ENCODE assay signal across 28 cellular contexts in the genomic region with DNA sequence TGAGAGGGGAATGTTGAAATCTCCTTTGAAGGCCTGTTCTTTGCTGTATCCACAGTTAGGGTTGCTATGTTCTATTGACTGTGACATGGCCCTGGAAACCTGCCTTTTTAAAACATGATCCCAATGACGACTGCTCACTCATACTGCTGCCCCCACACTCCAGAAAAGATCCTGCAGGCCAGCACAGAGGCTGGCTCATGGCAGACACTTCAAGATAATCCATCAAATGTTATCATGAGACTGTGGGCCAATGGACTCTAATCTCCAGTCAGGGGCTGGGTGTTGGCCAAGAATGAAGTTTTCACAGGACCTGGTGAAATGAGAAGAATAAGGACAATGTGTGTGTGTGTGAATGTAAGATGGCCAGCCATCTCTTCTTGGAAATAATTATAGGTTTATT.
"Had no signal": no experiment of that assay in that cellular context is flagged by ENCODE, and none has a peak within 500 bp of the region (broad histone marks: within the 10 kb centered on the region; RNA-seq: fewer than 3 reads in every experiment).

No MANE protein-coding gene starts in this region.

- H3K4me2 ChIP-seq: smooth muscle cell had no signal

- DNase-seq: hippocampal formation; kidney glomerular epithelial cell; left cardiac atrium; lower lobe of right lung; mammary epithelial cell; mesenchymal stem cell; naive thymus-derived CD8-positive, alpha-beta T cell; nucleus accumbens; pancreas; posterior cingulate gyrus; retina; right lobe of liver; stimulated activated CD4-positive, alpha-beta T cell treated with anti-CD3 and anti-CD28 coated beads, Interleukin-1b, Interleukin-23, amount 100 ng/mL, for 48 hours; stimulated activated CD4-positive, alpha-beta T cell treated with anti-CD3 and anti-CD28 coated beads, Interleukin-2, amount 100 ng/mL, for 48 hours; stimulated activated CD4-positive, alpha-beta T cell treated with anti-CD3 and anti-CD28 coated beads, Interleukin-4, amount 100 ng/mL, for 4 hours; stimulated activated CD8-positive, alpha-beta memory T cell treated with anti-CD3 and anti-CD28 coated beads, Interleukin-4, amount 100 ng/mL, for 48 hours; stimulated activated naive CD4-positive, alpha-beta T cell treated with Interleukin-2 at 50 U/mL for 16 hours; stimulated activated naive CD8-positive, alpha-beta T cell treated with anti-CD3 and anti-CD28 coated beads, Interleukin-15, amount 100 ng/mL, for 72 hours; substantia nigra had no signal

- H3K27ac ChIP-seq: lower lobe of right lung, pancreas, prostate gland, right lobe of liver, tibial nerve, vagina had no signal

- H3K36me3 ChIP-seq: pancreas, prostate gland, right lobe of liver, tibial nerve, vagina had no signal

- H3K9me3 ChIP-seq: lower lobe of right lung, pancreas, prostate gland, right lobe of liver, tibial nerve, vagina had no signal

- H3K27ac Mint-ChIP-seq: naive thymus-derived CD8-positive, alpha-beta T cell; nephron; stimulated activated memory B cell treated with anti-CD40 and anti-IgM and Interleukin-4, amounts not matched to agents 10 μg/mL and 1 μg/mL and 100 μg/mL, for 72 hours; stimulated activated naive CD8-positive, alpha-beta T cell treated with anti-CD3 and anti-CD28 coated beads, Interleukin-15, amount 100 ng/mL, for 72 hours; type B pancreatic cell had no signal

- H3K27me3 ChIP-seq: pancreas, right lobe of liver, tibial nerve, vagina had no signal

- H3K4me1 ChIP-seq: prostate gland, right lobe of liver had no signal

- H3K9me3 Mint-ChIP-seq: naive thymus-derived CD8-positive, alpha-beta T cell; nephron; neural crest cell; stimulated activated memory B cell treated with anti-CD40 and anti-IgM and Interleukin-4, amounts not matched to agents 10 μg/mL and 1 μg/mL and 100 μg/mL, for 72 hours; stimulated activated naive CD8-positive, alpha-beta T cell treated with anti-CD3 and anti-CD28 coated beads, Interleukin-15, amount 100 ng/mL, for 72 hours; type B pancreatic cell had no signal

- H3K36me3 Mint-ChIP-seq: naive thymus-derived CD8-positive, alpha-beta T cell; stimulated activated memory B cell treated with anti-CD40 and anti-IgM and Interleukin-4, amounts not matched to agents 10 μg/mL and 1 μg/mL and 100 μg/mL, for 72 hours; type B pancreatic cell had no signal

- H3K4me3 ChIP-seq: lower lobe of right lung, pancreas, prostate gland, right lobe of liver, smooth muscle cell, tibial nerve, vagina had no signal

- H3K27me3 Mint-ChIP-seq: type B pancreatic cell had no signal

- FAIRE-seq: keratinocyte, pancreas had no signal

- H3K4me3 Mint-ChIP-seq: naive thymus-derived CD8-positive, alpha-beta T cell; nephron; neural crest cell; stimulated activated memory B cell treated with anti-CD40 and anti-IgM and Interleukin-4, amounts not matched to agents 10 μg/mL and 1 μg/mL and 100 μg/mL, for 72 hours; stimulated activated naive CD8-positive, alpha-beta T cell treated with anti-CD3 and anti-CD28 coated beads, Interleukin-15, amount 100 ng/mL, for 72 hours; type B pancreatic cell had no signal
